15 cellular contexts compared by ENCODE assay signal in the genomic region with DNA sequence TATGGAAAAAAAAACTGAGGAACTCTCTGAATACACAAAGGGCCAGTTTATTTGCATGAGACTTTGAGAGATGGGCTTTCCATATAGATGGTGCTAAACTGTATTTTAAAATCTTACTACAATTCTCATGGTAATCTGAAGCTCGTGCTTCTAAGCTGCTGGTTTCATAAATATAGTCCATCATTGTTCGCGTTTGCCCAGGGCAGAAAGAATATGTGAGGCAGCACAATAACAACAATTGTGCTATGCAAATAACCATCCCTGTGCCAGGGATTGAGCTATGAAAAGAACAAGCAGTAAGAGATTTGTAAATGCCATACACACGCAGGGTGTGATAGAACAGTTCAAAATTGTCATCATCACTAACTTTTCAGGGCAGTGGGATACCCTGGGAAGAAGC.
"Had no signal": no experiment of that assay in that cellular context is flagged by ENCODE, and none has a peak within 500 bp of the region (broad histone marks: within the 10 kb centered on the region; RNA-seq: fewer than 3 reads in every experiment).

No MANE protein-coding gene starts in this region.

- DNase-seq: activated CD4-positive, CD25-positive, alpha-beta regulatory T cell treated with anti-CD3 and anti-CD28 coated beads, Interleukin-2, amount 50 U/mL, for 72 hours; activated CD8-positive, alpha-beta memory T cell treated with anti-CD3 and anti-CD28 coated beads for 24 hours; activated effector memory CD4-positive, alpha-beta T cell treated with anti-CD3 and anti-CD28 coated beads, Interleukin-2, amount 50 U/mL, for 16 hours; activated T-cell treated with anti-CD3 and anti-CD28 coated beads, Interleukin-2, amount 50 U/mL, for 72 hours; cerebellar nuclear complex; effector CD8-positive, alpha-beta T cell; esophagus squamous epithelium; islet precursor cell; lower lobe of right lung; nephron progenitor cell; stimulated activated CD4-positive, alpha-beta T cell treated with anti-CD3 and anti-CD28 coated beads, Interleukin-12 subunit alpha, Interleukin-12 subunit beta, amount 100 ng/mL, for 4 hours; stimulated activated CD4-positive, alpha-beta T cell treated with anti-CD3 and anti-CD28 coated beads, Interleukin-2, amount 100 ng/mL, for 24 hours; stimulated activated naive CD4-positive, alpha-beta T cell treated with Interleukin-2 at 50 U/mL for 16 hours; T-cell; upper lobe of right lung had no signal

- ATAC-seq: activated T-cell treated with anti-CD3 and anti-CD28 coated beads, Interleukin-2, amount 50 U/mL, for 72 hours; lower lobe of right lung; T-cell; upper lobe of right lung had no signal
